Comparison of ENCODE assay signal across 33 cellular contexts in genomic region chr3:153176197-153176596, GRCh38.
"Had no signal": no experiment of that assay in that cellular context is flagged by ENCODE, and none has a peak within 500 bp of the region (broad histone marks: within the 10 kb centered on the region; RNA-seq: fewer than 3 reads in every experiment).

No MANE protein-coding gene starts in this region.

- DNase-seq: Karpas-422, Kasumi-1, KG1, MG63, MM.1S, MV-4-11, NCI-H1048, NCI-H1092, NCI-H1092 treated with DMSO at 0.1 percent for 48 hours, NCI-H1105, NCI-H1105 treated with DMSO at 0.1 percent for 48 hours, NCI-H1417, NCI-H1417 treated with DMSO at 0.1 percent for 48 hours, NCI-H1436, NCI-H1436 treated with DMSO at 0.1 percent for 48 hours, NCI-H146, NCI-H1694, NCI-H1694 treated with DMSO at 0.1 percent for 48 hours, NCI-H187, NCI-H187 treated with DMSO at 0.1 percent for 48 hours, NCI-H1930, NCI-H2029, NCI-H2029 treated with DMSO at 0.1 percent for 48 hours, NCI-H2081, NCI-H2081 treated with DMSO at 0.1 percent for 48 hours, NCI-H2107, NCI-H2171, NCI-H2171 treated with DMSO at 0.1 percent for 48 hours, NCI-H2227 treated with DMSO at 0.1 percent for 48 hours, NCI-H226, NCI-H345, NCI-H446, NCI-H446 treated with DMSO at 0.1 percent for 48 hours had no signal
